7 cellular contexts compared by ENCODE assay signal in the genomic region with DNA sequence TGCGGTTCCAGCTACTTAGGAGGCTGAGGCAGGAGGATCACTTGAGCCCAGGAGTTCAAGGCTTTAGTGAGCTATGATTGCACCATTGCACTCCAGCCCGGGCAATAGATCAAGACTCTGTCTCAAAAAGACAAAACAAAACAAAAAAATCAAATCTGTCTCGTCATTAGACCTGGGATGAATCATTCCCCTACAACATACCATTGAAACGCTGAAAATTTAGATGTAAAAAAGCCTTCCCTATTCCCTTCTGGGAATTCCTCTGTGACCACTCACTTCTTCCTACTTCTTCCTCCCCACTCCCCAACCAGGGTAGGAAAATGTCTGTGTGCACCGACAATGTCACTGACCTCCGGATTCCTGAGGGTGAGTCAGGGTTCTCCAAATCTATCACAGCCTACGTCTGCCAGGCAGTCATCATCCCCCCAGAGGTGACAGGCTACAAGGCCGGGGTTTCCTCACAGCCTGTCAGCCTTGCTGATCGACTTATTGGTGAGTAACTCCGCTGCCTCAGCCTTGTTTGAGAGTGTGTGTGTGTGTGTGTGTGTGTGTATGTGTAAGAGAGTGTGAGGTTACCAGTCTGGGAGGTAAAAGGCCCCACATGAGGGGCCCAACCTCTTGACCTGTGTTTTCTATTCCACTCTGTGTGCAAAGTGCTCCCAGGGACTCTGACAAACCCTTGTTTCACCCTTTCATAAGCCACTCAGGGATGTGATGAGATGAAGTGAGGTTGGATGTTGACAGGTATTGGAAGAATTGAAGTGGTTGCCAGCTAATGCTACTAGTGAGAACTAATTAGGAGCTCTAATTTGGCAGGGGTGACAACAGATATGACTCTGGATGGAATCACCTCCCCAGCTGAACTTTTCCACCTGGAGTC. TPM values are rescaled to one million over a fixed set of nuclear protein-coding genes. Genes with fewer than 3 reads are reported as not detected.
DNase-seq lines count a peak whose midpoint lies in the region; ATAC-seq and TF ChIP-seq lines count a peak whose summit lies in the region.

No MANE protein-coding gene starts in this region.

- peak overlapping the region; percentile 82 for H3K9ac ChIP-seq in smooth muscle cell (ENCODE audit: low read depth)

- H2AFZ ChIP-seq in smooth muscle cell (ENCODE audit: low read depth), result no peak overlapping the region

- H3K27me3 ChIP-seq in foreskin keratinocyte, result no peaks in the 10 kb centered on the region
- no peaks in the 10 kb centered on the region for H3K27me3 ChIP-seq in smooth muscle cell (ENCODE audit: low read depth)

- no peaks in the 10 kb centered on the region for H4K20me1 ChIP-seq in smooth muscle cell (ENCODE audit: low read depth)

- H3K4me3 ChIP-seq in smooth muscle cell, result no peak overlapping the region

- H3K4me1 ChIP-seq in foreskin keratinocyte (peaks cover 18% of the 10 kb centered on the region), smooth muscle cell (ENCODE audit: low read depth) (peaks cover 13% of the 10 kb centered on the region)

- peaks cover 13% of the 10 kb centered on the region for H3F3A ChIP-seq in smooth muscle cell (ENCODE audit: low read depth)

- no peaks in the 10 kb centered on the region for H3K36me3 ChIP-seq in smooth muscle cell (ENCODE audit: low read depth)

- H3K4me2 ChIP-seq in smooth muscle cell, result peak overlapping the region; percentile 77

- no peaks in the 10 kb centered on the region for H3K79me2 ChIP-seq in smooth muscle cell (ENCODE audit: low read depth)

- peak; percentile 4 for TF ChIP-seq CTCF in foreskin keratinocyte (conservative IDR thresholded peaks at IDR 0.05)
- no peak for TF ChIP-seq CTCF in smooth muscle cell (IDR thresholded peaks at IDR 0.05; ENCODE audit: borderline replicate concordance, insufficient read depth, poor library complexity, severe bottlenecking)

- no peaks in the 10 kb centered on the region for H3K9me3 ChIP-seq in smooth muscle cell (replicated peaks; ENCODE audit: low read depth)

- DNase-seq in HCEC 1CT (peak; percentile 99), SW480 (ENCODE audit: low spot score) (peak; percentile 69), foreskin keratinocyte (peak; percentile 99 to 100), smooth muscle cell (lab: John Stamatoyannopoulos, UW; ENCODE audit: unreplicated experiment) (no peak), RPMI8226 (no peak)
- DNase-seq in activated effector memory CD4-positive, alpha-beta T cell treated with Interleukin-2 at 50 U/mL for 16 hours, result no peak

- peak overlapping the region; percentile 70 for H3K27ac ChIP-seq in foreskin keratinocyte
- peak overlapping the region; percentile 97 for H3K27ac ChIP-seq in smooth muscle cell (ENCODE audit: low read depth)

- ATAC-seq in foreskin keratinocyte (peak; percentile 84), HG03520 (IDR thresholded peaks at IDR 0.05; ENCODE audit: unreplicated experiment) (no peak)

- WGBS in smooth muscle cell (ENCODE audit: low lambda C conversion rate), result 8% methylated on average over 10 of the region's 10 CpGs

RNA-seq across cellular contexts. Expression of a gene that starts 16.3 kb away (rescaled TPM):
- 225 and 279 TPM in 2 replicates for total RNA-seq in foreskin keratinocyte
- polyA plus RNA-seq in foreskin keratinocyte, result 189 and 238 TPM in 2 replicates
- total RNA-seq in smooth muscle cell, result 157 and 164 TPM in 2 replicates
- 165 and 176 TPM in 2 replicates for polyA plus RNA-seq in smooth muscle cell

RNA-seq across cellular contexts. Expression of a gene that starts 51.9 kb away (rescaled TPM):
- total RNA-seq in foreskin keratinocyte (14.1 and 16.0 TPM in 2 replicates), smooth muscle cell (2.9 and 3.6 TPM in 2 replicates)
- polyA plus RNA-seq in foreskin keratinocyte (7.9 and 8.1 TPM in 2 replicates), smooth muscle cell (1.8 and 5.1 TPM in 2 replicates)

Comparison
In these comparisons a context has a peak if more than half of its experiments do, and no peak if none do; other contexts are left out.
1. DNase-seq: peak in HCEC 1CT (single experiment), SW480 (single experiment) and foreskin keratinocyte (2 of 2); none in smooth muscle cell (single experiment), activated effector memory CD4-positive, alpha-beta T cell treated with Interleukin-2 at 50 U/mL for 16 hours (single experiment) and RPMI8226 (single experiment).